ENCODE assay signal across 12 cellular contexts in genomic region chr4:109206610-109207009, GRCh38.
A peak's percentile ranks its signal among the peaks of the same experiment; 100 is the strongest.
DNase-seq lines count a peak whose midpoint lies in the region; FAIRE-seq and TF ChIP-seq lines count a peak whose summit lies in the region.
"Had no signal": no experiment of that assay in that cellular context is flagged by ENCODE, and none has a peak within 500 bp of the region (broad histone marks: within the 10 kb centered on the region; RNA-seq: fewer than 3 reads in every experiment).

No MANE protein-coding gene starts in this region.

- H3K9me3 Mint-ChIP-seq in nephron, result no peaks in the 10 kb centered on the region
- H3K9me3 Mint-ChIP-seq: CD8-positive, alpha-beta memory T cell had no signal

- no peaks in the 10 kb centered on the region for H3K36me3 ChIP-seq in HAP-1 (replicated peaks)
- H3K36me3 ChIP-seq in MG63, result no peaks in the 10 kb centered on the region
- H3K36me3 ChIP-seq in left ventricle myocardium inferior, result no peaks in the 10 kb centered on the region
- H3K36me3 ChIP-seq: BLaER1 had no signal

- TF ChIP-seq CTCF in nephron (IDR thresholded peaks at IDR 0.05; ENCODE audit: unreplicated experiment in 3 of 3) (no peak), D721Med (IDR thresholded peaks at IDR 0.05; ENCODE audit: insufficient read depth, missing control alignments) (no peak), GM10248 (IDR thresholded peaks at IDR 0.05; ENCODE audit: control extremely low read depth, extremely low read depth, low read depth, missing control alignments) (no peak), left ventricle myocardium inferior (IDR thresholded peaks at IDR 0.05; ENCODE audit: borderline replicate concordance) (no peak)

- H3K4me3 Mint-ChIP-seq in nephron, result peak overlapping the region in 2 of 3 experiments; percentile 27 to 53
- H3K4me3 Mint-ChIP-seq: CD8-positive, alpha-beta memory T cell; IgD-negative memory B cell had no signal

- H3K27me3 ChIP-seq in HAP-1 (ENCODE audit: low read depth) (no peaks in the 10 kb centered on the region), MG63 (no peaks in the 10 kb centered on the region), left ventricle myocardium inferior (ENCODE audit: low read depth) (no peaks in the 10 kb centered on the region)
- H3K27me3 ChIP-seq: BLaER1 had no signal

- POLR2A ChIA-PET in GM10248 (lab: Yijun Ruan, JAX), result no interaction called here

- DNase-seq in HAP-1 (ENCODE audit: low spot score in 2 of 2) (peak; percentile 68 to 82), MG63 (peak; percentile 12), astrocyte of the hippocampus (ENCODE audit: low read depth, low spot score) (peak; percentile 1), D721Med (ENCODE audit: insufficient read length, low spot score) (no peak), GM10248 (ENCODE audit: extremely low spot score) (no peak), left ventricle myocardium inferior (no peak)
- DNase-seq: CD8-positive, alpha-beta memory T cell; H7; NCI-H187 had no signal

- in situ Hi-C loops in HAP-1 (cut with MboI; ENCODE audit: low sequenced_read_pairs), result no loop called here

- peaks cover 4% of the 10 kb centered on the region for H3K36me3 Mint-ChIP-seq in nephron (ENCODE audit: low read depth)
- H3K36me3 Mint-ChIP-seq: CD8-positive, alpha-beta memory T cell; IgD-negative memory B cell had no signal

- no peak overlapping the region for H3K27ac ChIP-seq in left ventricle myocardium inferior (replicated peaks)
- H3K27ac ChIP-seq: BLaER1 had no signal

- H3K4me3 ChIP-seq in HAP-1 (no peak overlapping the region), MG63 (no peak overlapping the region), left ventricle myocardium inferior (no peak overlapping the region)
- H3K4me3 ChIP-seq: BLaER1 had no signal

- H3K4me1 ChIP-seq in HAP-1, result peaks cover 32% of the 10 kb centered on the region
- no peaks in the 10 kb centered on the region for H3K4me1 ChIP-seq in left ventricle myocardium inferior
- H3K4me1 ChIP-seq: BLaER1 had no signal

- CTCF ChIA-PET in GM10248 (lab: Yijun Ruan, JAX), result no interaction called here

- intact Hi-C loops in left ventricle myocardium inferior (cut with micrococcal nuclease), result no loop called here

- no peaks in the 10 kb centered on the region for H3K27me3 Mint-ChIP-seq in nephron (ENCODE audit: low read depth)
- H3K27me3 Mint-ChIP-seq: IgD-negative memory B cell had no signal

- H3K4me1 Mint-ChIP-seq in nephron, result peaks cover 64% of the 10 kb centered on the region
- H3K4me1 Mint-ChIP-seq: CD8-positive, alpha-beta memory T cell; IgD-negative memory B cell had no signal

- no peak for FAIRE-seq in D721Med (lab: Jason Lieb, UNC)

- H3K9me3 ChIP-seq in HAP-1 (no peaks in the 10 kb centered on the region), MG63 (no peaks in the 10 kb centered on the region), left ventricle myocardium inferior (replicated peaks) (no peaks in the 10 kb centered on the region)
- H3K9me3 ChIP-seq: BLaER1 had no signal

- H3K27ac Mint-ChIP-seq in nephron, result peak overlapping the region; percentile 80 to 94 (median 92)
- H3K27ac Mint-ChIP-seq: CD8-positive, alpha-beta memory T cell; IgD-negative memory B cell had no signal

Comparison
In these comparisons a context has a peak if more than half of its experiments do, and no peak if none do; other contexts are left out.
1. DNase-seq: peak in HAP-1 (2 of 2), MG63 (single experiment) and astrocyte of the hippocampus (single experiment); none in D721Med (single experiment), GM10248 (single experiment) and left ventricle myocardium inferior (single experiment).